8 cellular contexts compared by ENCODE assay signal in the genomic region with DNA sequence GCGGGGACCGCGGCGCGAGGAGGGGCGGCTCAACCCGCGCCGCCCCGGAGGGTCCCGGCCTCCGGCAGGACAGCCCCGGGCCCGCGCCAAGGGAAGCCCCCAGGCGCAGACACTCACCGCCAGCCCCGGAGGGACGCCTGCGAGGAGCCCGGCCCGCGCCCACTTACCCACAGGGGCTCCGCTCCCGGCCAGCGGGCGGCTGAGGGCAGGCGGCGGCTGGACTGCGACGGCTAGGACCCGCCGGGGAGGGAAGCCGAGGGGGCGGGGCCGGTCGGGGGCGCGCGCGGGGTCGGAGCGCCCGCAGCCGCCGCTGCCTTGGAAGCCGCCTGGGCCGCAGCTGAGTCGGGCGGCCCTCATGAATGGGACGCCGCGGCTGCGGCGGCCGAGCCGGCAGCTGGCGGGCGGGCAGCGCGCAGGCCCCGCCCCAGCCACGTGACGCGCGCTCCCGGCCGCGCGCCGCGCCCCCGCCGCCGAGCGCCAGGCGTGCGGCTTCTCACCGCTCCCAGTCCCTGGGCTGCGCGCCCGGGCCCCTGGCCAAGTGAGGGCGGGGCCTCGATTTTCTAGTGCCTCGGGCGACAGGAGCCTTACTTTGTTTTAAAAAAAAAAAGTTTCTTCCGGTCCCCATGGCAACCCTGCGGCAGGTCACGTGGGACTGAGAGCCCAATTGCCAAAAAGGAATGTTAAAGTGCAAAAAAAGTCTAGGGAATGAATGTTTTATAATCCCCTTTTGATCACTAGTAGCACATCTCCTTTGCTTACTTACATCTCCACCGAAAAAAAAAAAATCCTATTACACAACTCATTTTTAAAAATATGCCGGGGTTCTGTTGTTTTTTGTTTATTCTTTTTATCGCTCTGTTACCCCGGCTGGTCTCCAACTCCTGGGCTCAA. TPM values are rescaled to one million over a fixed set of nuclear protein-coding genes. Genes with fewer than 3 reads are reported as not detected.
DNase-seq lines count a peak whose midpoint lies in the region; ATAC-seq and TF ChIP-seq lines count a peak whose summit lies in the region.

A gene with protein sequence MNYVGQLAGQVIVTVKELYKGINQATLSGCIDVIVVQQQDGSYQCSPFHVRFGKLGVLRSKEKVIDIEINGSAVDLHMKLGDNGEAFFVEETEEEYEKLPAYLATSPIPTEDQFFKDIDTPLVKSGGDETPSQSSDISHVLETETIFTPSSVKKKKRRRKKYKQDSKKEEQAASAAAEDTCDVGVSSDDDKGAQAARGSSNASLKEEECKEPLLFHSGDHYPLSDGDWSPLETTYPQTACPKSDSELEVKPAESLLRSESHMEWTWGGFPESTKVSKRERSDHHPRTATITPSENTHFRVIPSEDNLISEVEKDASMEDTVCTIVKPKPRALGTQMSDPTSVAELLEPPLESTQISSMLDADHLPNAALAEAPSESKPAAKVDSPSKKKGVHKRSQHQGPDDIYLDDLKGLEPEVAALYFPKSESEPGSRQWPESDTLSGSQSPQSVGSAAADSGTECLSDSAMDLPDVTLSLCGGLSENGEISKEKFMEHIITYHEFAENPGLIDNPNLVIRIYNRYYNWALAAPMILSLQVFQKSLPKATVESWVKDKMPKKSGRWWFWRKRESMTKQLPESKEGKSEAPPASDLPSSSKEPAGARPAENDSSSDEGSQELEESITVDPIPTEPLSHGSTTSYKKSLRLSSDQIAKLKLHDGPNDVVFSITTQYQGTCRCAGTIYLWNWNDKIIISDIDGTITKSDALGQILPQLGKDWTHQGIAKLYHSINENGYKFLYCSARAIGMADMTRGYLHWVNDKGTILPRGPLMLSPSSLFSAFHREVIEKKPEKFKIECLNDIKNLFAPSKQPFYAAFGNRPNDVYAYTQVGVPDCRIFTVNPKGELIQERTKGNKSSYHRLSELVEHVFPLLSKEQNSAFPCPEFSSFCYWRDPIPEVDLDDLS (minus strand): TSS at position 225 of the 891 bp plus-strand sequence. CDS start 52,304 bp downstream, outside the sequence.

- H3K36me3 Mint-ChIP-seq in activated naive CD8-positive, alpha-beta T cell: peaks cover 3% of the 10 kb centered on the region

- peak within 1 kb of the TSS; percentile 92 for H3K27ac Mint-ChIP-seq in activated naive CD8-positive, alpha-beta T cell

- H3K9me3 Mint-ChIP-seq in activated naive CD8-positive, alpha-beta T cell (ENCODE audit: low read depth): no peaks in the 10 kb centered on the region

- peak within 1 kb of the TSS; percentile 96 for H3K4me3 Mint-ChIP-seq in activated naive CD8-positive, alpha-beta T cell

- ATAC-seq in HG02678 (IDR thresholded peaks at IDR 0.05; ENCODE audit: unreplicated experiment): peak; percentile 84
- ATAC-seq in omental fat pad (ENCODE audit: low FRiP score): peak; percentile 88

- DNase-seq in NCI-H1105 treated with DMSO at 0.1 percent for 48 hours (lab: John Stamatoyannopoulos, UW) (peak; percentile 79), SKM-1 treated with dmso at 0.1 percent for 144 hours (lab: John Stamatoyannopoulos, UW; ENCODE audit: unreplicated experiment) (peak; percentile 94), glomerular visceral epithelial cell (ENCODE audit: extremely low spot score) (peak; percentile 99), omental fat pad (ENCODE audit: low spot score) (peak; percentile 94)

- H3K4me1 Mint-ChIP-seq in activated naive CD8-positive, alpha-beta T cell (ENCODE audit: low read depth): peaks cover 59% of the 10 kb centered on the region

- TF ChIP-seq POLR2A in GM10847 (IDR thresholded peaks at IDR 0.05; ENCODE audit: extremely low read depth, insufficient read length): peak; percentile 56

- H3K27me3 Mint-ChIP-seq in activated naive CD8-positive, alpha-beta T cell: no peaks in the 10 kb centered on the region

- H3K27ac ChIP-seq in temporal lobe (ENCODE audit: low read depth, low read length): peak within 1 kb of the TSS; percentile 54

- no peak for TF ChIP-seq CTCF in omental fat pad (IDR thresholded peaks at IDR 0.05)

RNA-seq across cellular contexts. Expression of the gene that starts here (rescaled TPM):
- total RNA-seq in omental fat pad (10 to 100 TPM; 21.3 to 35.5 (median 31.7) TPM), temporal lobe (40.1 TPM)

Comparison
In these comparisons a context has a peak if more than half of its experiments do, and no peak if none do; other contexts are left out.
1. Peak in every context shown above with its lines: DNase-seq, ATAC-seq and H3K27ac ChIP-seq.